Comparison of ENCODE assay signal across 8 cellular contexts in genomic region chr3:194688207-194688711, GRCh38. TPM values are rescaled to one million over a fixed set of nuclear protein-coding genes. Genes with fewer than 3 reads are reported as not detected.
DNase-seq lines count a peak whose midpoint lies in the region; ATAC-seq and TF ChIP-seq lines count a peak whose summit lies in the region.

No MANE protein-coding gene starts in this region.

- intact Hi-C loops in CD4-positive, alpha-beta memory T cell (cut with micrococcal nuclease), result loop anchor here (5.0 kb wide), 1 partner anchor 839 kb away; no protein-coding TSS in a partner anchor

- H2AFZ ChIP-seq in OCI-LY1 (ENCODE audit: low read length), result no peak overlapping the region

- CTCF ChIA-PET in CD4-positive, alpha-beta memory T cell (lab: Charles Lee; ENCODE audit: partially characterized antibody), result interaction anchor here (0.8 to 9.0 kb wide), 23 partner anchors 10 to 586 kb away, joined by 3 to 281 read pairs (median 5); partner anchors contain the start of genes LSG1 and XXYLT1

- H3K36me3 ChIP-seq in CD4-positive, alpha-beta memory T cell (ENCODE audit: insufficient read depth, low read length), result no peaks in the 10 kb centered on the region
- H3K36me3 ChIP-seq in OCI-LY1 (ENCODE audit: insufficient read depth, low read length), result no peaks in the 10 kb centered on the region
- no peaks in the 10 kb centered on the region for H3K36me3 ChIP-seq in effector memory CD4-positive, alpha-beta T cell (ENCODE audit: control insufficient read depth, insufficient read depth, low read length)

- no peaks in the 10 kb centered on the region for H3K27me3 Mint-ChIP-seq in CD4-positive, alpha-beta memory T cell
- H3K27me3 Mint-ChIP-seq in naive B cell, result no peaks in the 10 kb centered on the region

- peak in 1 of 5 donors; percentile 48 for DNase-seq in CD4-positive, alpha-beta memory T cell
- DNase-seq in effector memory CD4-positive, alpha-beta T cell, result peak in 2 of 3 donors; percentile 3 to 24
- DNase-seq in naive B cell, result peak; percentile 77
- DNase-seq in occipital lobe (lab: John Stamatoyannopoulos, UW), result no peak
- no peak for DNase-seq in putamen (ENCODE audit: low spot score)
- no peak for DNase-seq in NCI-H2227 (lab: John Stamatoyannopoulos, UW; ENCODE audit: unreplicated experiment)

- no peaks in the 10 kb centered on the region for H3K9me3 Mint-ChIP-seq in CD4-positive, alpha-beta memory T cell
- H3K9me3 Mint-ChIP-seq in naive B cell, result peaks cover 0 to 3% (median 0%) of the 10 kb centered on the region in 7 donors

- H3K4me3 Mint-ChIP-seq in CD4-positive, alpha-beta memory T cell, result peak overlapping the region; percentile 59 to 90 (median 76)
- peak overlapping the region; percentile 93 to 100 (median 98) for H3K4me3 Mint-ChIP-seq in naive B cell

- POLR2A ChIA-PET in CD4-positive, alpha-beta memory T cell (lab: Charles Lee; ENCODE audit: partially characterized antibody), result interaction anchor here (1.1 to 8.1 kb wide), 12 partner anchors 8 to 854 kb away, joined by 3 to 262 read pairs (median 14); partner anchors contain the start of genes LSG1, PPP1R2 and XXYLT1

- no peaks in the 10 kb centered on the region for H3K9me2 ChIP-seq in OCI-LY1 (ENCODE audit: low read depth, low read length)

- TF ChIP-seq CTCF in OCI-LY1 (IDR thresholded peaks at IDR 0.05; ENCODE audit: low read length), result no peak

- peaks cover 22 to 51% (median 37%) of the 10 kb centered on the region in 4 donors for H3K4me1 Mint-ChIP-seq in CD4-positive, alpha-beta memory T cell
- peaks cover 70 to 77% (median 72%) of the 10 kb centered on the region in 3 donors for H3K4me1 Mint-ChIP-seq in naive B cell

- H3K79me2 ChIP-seq in OCI-LY1 (ENCODE audit: insufficient read depth, low read length), result no peaks in the 10 kb centered on the region

- peak overlapping the region; percentile 52; the same call in 1 of the 2 replicates for H3K9ac ChIP-seq in OCI-LY1 (ENCODE audit: low read length)

- H3K36me3 Mint-ChIP-seq in CD4-positive, alpha-beta memory T cell, result peaks cover 0 to 5% of the 10 kb centered on the region in 2 donors
- peaks cover 0 to 7% of the 10 kb centered on the region in 2 donors for H3K36me3 Mint-ChIP-seq in naive B cell

- no peaks in the 10 kb centered on the region for H4K20me1 ChIP-seq in OCI-LY1 (ENCODE audit: insufficient read depth, low read length)

- H3K27ac ChIP-seq in CD4-positive, alpha-beta memory T cell (ENCODE audit: low read depth, low read length), result peak overlapping the region; percentile 44
- peak overlapping the region; percentile 77 for H3K27ac ChIP-seq in OCI-LY1 (ENCODE audit: low read depth, low read length, poor library complexity, severe bottlenecking)
- H3K27ac ChIP-seq in effector memory CD4-positive, alpha-beta T cell (ENCODE audit: insufficient read depth, low read length, poor library complexity, severe bottlenecking), result peak overlapping the region; percentile 56

- no peaks in the 10 kb centered on the region for H3K9me3 ChIP-seq in CD4-positive, alpha-beta memory T cell (ENCODE audit: control insufficient read depth in 1 of 2, low read length in 2 of 2)
- H3K9me3 ChIP-seq in OCI-LY1 (ENCODE audit: low read length), result no peaks in the 10 kb centered on the region
- H3K9me3 ChIP-seq in effector memory CD4-positive, alpha-beta T cell (ENCODE audit: control insufficient read depth, low read length), result no peaks in the 10 kb centered on the region

- H3K4me2 ChIP-seq in OCI-LY1 (ENCODE audit: low read length), result peak overlapping the region; percentile 69

- peaks cover 40% of the 10 kb centered on the region for H3K4me1 ChIP-seq in CD4-positive, alpha-beta memory T cell (ENCODE audit: insufficient read depth, low read length)
- H3K4me1 ChIP-seq in OCI-LY1 (ENCODE audit: insufficient read depth, low read length, severe bottlenecking), result peaks cover 79% of the 10 kb centered on the region
- peaks cover 31% of the 10 kb centered on the region for H3K4me1 ChIP-seq in effector memory CD4-positive, alpha-beta T cell (ENCODE audit: control insufficient read depth, insufficient read depth, low read length, poor library complexity, severe bottlenecking)

- H3K4me3 ChIP-seq in CD4-positive, alpha-beta memory T cell (ENCODE audit: low read length in 2 of 2), result peak overlapping the region in 1 of 2 donors; percentile 58
- H3K4me3 ChIP-seq in OCI-LY1 (ENCODE audit: low read depth, low read length, poor library complexity, severe bottlenecking), result peak overlapping the region; percentile 54
- H3K4me3 ChIP-seq in effector memory CD4-positive, alpha-beta T cell (ENCODE audit: insufficient read depth, low read depth, low read length, poor library complexity, severe bottlenecking), result peak overlapping the region; percentile 81

- H3K27ac Mint-ChIP-seq in CD4-positive, alpha-beta memory T cell, result peak overlapping the region in 6 of 7 donors; percentile 12 to 88 (median 42)
- H3K27ac Mint-ChIP-seq in naive B cell, result peak overlapping the region; percentile 89 to 98 (median 94)

- ATAC-seq in GM19455 (IDR thresholded peaks at IDR 0.05; ENCODE audit: unreplicated experiment), result peak; percentile 31
- ATAC-seq in naive B cell (ENCODE audit: low read depth in 2 of 2), result peak; percentile 38 to 41

- H3K27me3 ChIP-seq in CD4-positive, alpha-beta memory T cell (ENCODE audit: insufficient read depth, low read length), result no peaks in the 10 kb centered on the region
- peaks cover 10% of the 10 kb centered on the region; the same call in 1 of the 2 replicates for H3K27me3 ChIP-seq in OCI-LY1 (ENCODE audit: insufficient read depth, low read length)
- H3K27me3 ChIP-seq in effector memory CD4-positive, alpha-beta T cell (replicated peaks; ENCODE audit: control insufficient read depth, insufficient read depth, low read length, poor library complexity, severe bottlenecking), result no peaks in the 10 kb centered on the region

- H3F3A ChIP-seq in OCI-LY1 (ENCODE audit: insufficient read depth, low read length), result peaks cover 10% of the 10 kb centered on the region

RNA-seq across cellular contexts. Expression of gene FAM43A, which starts 2.6 kb away (rescaled TPM):
- total RNA-seq in CD4-positive, alpha-beta memory T cell, result 1 to 10 TPM; 9.4 to 9.9 TPM
- 1 to 10 TPM in 1 of 2 donors, under 1 TPM in 1; 0.34 to 6.0 TPM for polyA plus RNA-seq in CD4-positive, alpha-beta memory T cell
- polyA plus RNA-seq in naive B cell (ENCODE audit: low read depth in 6 of 6), result 10 to 100 TPM; 15.4 to 69.3 (median 35.4) TPM
- 5.3 TPM for total RNA-seq in occipital lobe

RNA-seq across cellular contexts. Expression of gene LSG1, which starts 16.3 kb away (rescaled TPM):
- 10 to 100 TPM; 48.4 to 49.5 TPM for total RNA-seq in CD4-positive, alpha-beta memory T cell
- polyA plus RNA-seq in CD4-positive, alpha-beta memory T cell, result 10 to 100 TPM in 1 of 2 donors, 1 to 10 TPM in 1; 9.6 to 36.3 TPM
- polyA plus RNA-seq in naive B cell (ENCODE audit: low read depth in 6 of 6), result 10 to 100 TPM; 14.6 to 44.0 (median 21.1) TPM
- total RNA-seq in occipital lobe, result 42.4 TPM

RNA-seq across cellular contexts. Expression of gene TMEM44, which starts 55.0 kb away (rescaled TPM):
- total RNA-seq in CD4-positive, alpha-beta memory T cell, result 1 to 10 TPM; 1.9 to 2.1 TPM
- polyA plus RNA-seq in CD4-positive, alpha-beta memory T cell, result 1 to 10 TPM in 1 of 2 donors, not detected in 1; 1.3 TPM
- polyA plus RNA-seq in naive B cell (ENCODE audit: low read depth in 6 of 6), result 1 to 10 TPM in 2 of 6 donors, under 1 TPM in 3, not detected in 1; 0.60 to 2.4 (median 0.94) TPM
- total RNA-seq in occipital lobe, result 20.6 TPM

Comparison
In these comparisons a context has a peak if more than half of its experiments do, and no peak if none do; other contexts are left out.
1. DNase-seq: peak in effector memory CD4-positive, alpha-beta T cell (2 of 3) and naive B cell (single experiment); none in occipital lobe (single experiment), putamen (single experiment) and NCI-H2227 (single experiment).
2. Peak in every context shown above with its lines, with median percentiles within 50 percentile points of each other: H3K27ac ChIP-seq.